Comparison of ENCODE assay signal across 13 cellular contexts in genomic region chr16:88508376-88508867, GRCh38. TPM values are rescaled to one million over a fixed set of nuclear protein-coding genes. Genes with fewer than 3 reads are reported as not detected.
DNase-seq lines count a peak whose midpoint lies in the region; ATAC-seq and TF ChIP-seq lines count a peak whose summit lies in the region.
"Had no signal": no experiment of that assay in that cellular context is flagged by ENCODE, and none has a peak within 500 bp of the region (broad histone marks: within the 10 kb centered on the region; RNA-seq: fewer than 3 reads in every experiment).

No MANE protein-coding gene starts in this region.

- H3K4me1 ChIP-seq in NT2/D1 (ENCODE audit: insufficient read depth, insufficient read length) (peaks cover 18% of the 10 kb centered on the region), duodenal mucosa (ENCODE audit: control insufficient read depth in 1 of 2, insufficient read depth in 2 of 2, low read length in 2 of 2) (peaks cover 68 to 74% of the 10 kb centered on the region in 2 donors), neuronal stem cell (ENCODE audit: control insufficient read depth in 2 of 2, insufficient read depth in 1 of 2, low read depth in 1 of 2, low read length in 2 of 2) (peaks cover 11 to 12% of the 10 kb centered on the region in 2 donors), testis (peaks cover 30% of the 10 kb centered on the region)
- H3K4me1 ChIP-seq in effector memory CD4-positive, alpha-beta T cell (ENCODE audit: control insufficient read depth, insufficient read depth, low read length, poor library complexity, severe bottlenecking) = peaks cover 5% of the 10 kb centered on the region

- no peak overlapping the region for H2BK12ac ChIP-seq in neuronal stem cell (ENCODE audit: low read length)

- no peaks in the 10 kb centered on the region for H3K9me3 ChIP-seq in NT2/D1 (ENCODE audit: insufficient read depth, low read length)
- no peaks in the 10 kb centered on the region for H3K9me3 ChIP-seq in duodenal mucosa (ENCODE audit: control insufficient read depth in 1 of 2, low read length in 2 of 2)
- H3K9me3 ChIP-seq in neuronal stem cell (replicated peaks in 1 of 2; ENCODE audit: control insufficient read depth in 2 of 2, insufficient read depth in 1 of 2, low read depth in 1 of 2, low read length in 2 of 2) = no peaks in the 10 kb centered on the region
- H3K9me3 ChIP-seq in testis = no peaks in the 10 kb centered on the region
- H3K9me3 ChIP-seq in effector memory CD4-positive, alpha-beta T cell (ENCODE audit: control insufficient read depth, low read length) = no peaks in the 10 kb centered on the region
- H3K9me3 ChIP-seq: BLaER1 had no signal

- H3K4ac ChIP-seq in neuronal stem cell (ENCODE audit: low read length) = no peak overlapping the region

- no peaks in the 10 kb centered on the region for H3K79me1 ChIP-seq in neuronal stem cell (ENCODE audit: low read depth, low read length)

- peak overlapping the region; percentile 97 for H3K23ac ChIP-seq in neuronal stem cell (ENCODE audit: low read depth, low read length, poor library complexity)

- no peak overlapping the region for H2AFZ ChIP-seq in neuronal stem cell (ENCODE audit: low read length)

- H3K27ac ChIP-seq in duodenal mucosa (ENCODE audit: low read depth, low read length) = peak overlapping the region; percentile 88
- H3K27ac ChIP-seq in neuronal stem cell (replicated peaks; ENCODE audit: low read length) = no peak overlapping the region
- H3K27ac ChIP-seq in testis = peak overlapping the region; percentile 66 to 78
- H3K27ac ChIP-seq in effector memory CD4-positive, alpha-beta T cell (ENCODE audit: insufficient read depth, low read length, poor library complexity, severe bottlenecking) = no peak overlapping the region

- no peak overlapping the region for H3K4me2 ChIP-seq in neuronal stem cell (ENCODE audit: insufficient read depth, low read length, poor library complexity, severe bottlenecking)

- peak overlapping the region; percentile 90 for H3K18ac ChIP-seq in neuronal stem cell (ENCODE audit: low read length)

- H4K8ac ChIP-seq in neuronal stem cell (ENCODE audit: low read depth, low read length) = no peak overlapping the region

- H2BK15ac ChIP-seq in neuronal stem cell (ENCODE audit: low read length) = no peak overlapping the region

- H3K14ac ChIP-seq in neuronal stem cell (ENCODE audit: low read length) = peak overlapping the region; percentile 89

- intact Hi-C loops in testis (cut with DNase I; ENCODE audit: low total_unique reads) = no loop called here

- peak overlapping the region; percentile 44 for H2BK120ac ChIP-seq in neuronal stem cell (ENCODE audit: low read depth, low read length)

- peak overlapping the region; percentile 78 for H2BK5ac ChIP-seq in neuronal stem cell (ENCODE audit: low read length)

- TF ChIP-seq CTCF in testis (IDR thresholded peaks at IDR 0.05) = no peak

- H3K36me3 ChIP-seq in NT2/D1 (ENCODE audit: insufficient read depth, insufficient read length, low read length) (no peaks in the 10 kb centered on the region), duodenal mucosa (ENCODE audit: control insufficient read depth in 1 of 2, insufficient read depth in 2 of 2, low read length in 2 of 2) (peaks cover 0 to 5% of the 10 kb centered on the region in 2 donors), neuronal stem cell (replicated peaks in 1 of 2; ENCODE audit: control insufficient read depth in 2 of 2, insufficient read depth in 2 of 2, low read length in 2 of 2) (no peaks in the 10 kb centered on the region), testis (ENCODE audit: low read depth, missing control alignments) (no peaks in the 10 kb centered on the region)
- H3K36me3 ChIP-seq in effector memory CD4-positive, alpha-beta T cell (ENCODE audit: control insufficient read depth, insufficient read depth, low read length) = no peaks in the 10 kb centered on the region

- DNase-seq in NT2/D1 (ENCODE audit: low read depth, low spot score) (no peak), neuronal stem cell (ENCODE audit: low spot score) (no peak), testis (no peak)
- no peak for DNase-seq in stimulated activated CD4-positive, alpha-beta T cell treated with anti-CD3 and anti-CD28 coated beads, Interleukin-2, amount 100 ng/mL, for 24 hours
- no peak for DNase-seq in effector memory CD4-positive, alpha-beta T cell
- DNase-seq: AML-193, DND-41, GDM1, HCEC 1CT, HFFc6 had no signal

- WGBS in neuronal stem cell (ENCODE audit: extremely low coverage in 2 of 2, insufficient read length in 2 of 2, insufficient replicate concordance in 1 of 2), 2 donors = no CpG with 5 or more reads among the region's 13 CpGs
- 43 to 73% methylated on average over 1 to 13 of the region's 13 CpGs for WGBS in testis, 2 donors

- ATAC-seq in HG03097 (IDR thresholded peaks at IDR 0.05; ENCODE audit: low FRiP score, unreplicated experiment) = no peak

- H3K4me3 ChIP-seq in NT2/D1 (ENCODE audit: insufficient read length, low read depth) = no peak overlapping the region
- no peak overlapping the region for H3K4me3 ChIP-seq in duodenal mucosa (ENCODE audit: low read depth in 1 of 2, low read length in 2 of 2)
- no peak overlapping the region for H3K4me3 ChIP-seq in neuronal stem cell (ENCODE audit: low read length in 2 of 2)
- no peak overlapping the region for H3K4me3 ChIP-seq in testis
- no peak overlapping the region for H3K4me3 ChIP-seq in effector memory CD4-positive, alpha-beta T cell (ENCODE audit: insufficient read depth, low read depth, low read length, poor library complexity, severe bottlenecking)
- H3K4me3 ChIP-seq: BLaER1 had no signal

- H2AK5ac ChIP-seq in neuronal stem cell (ENCODE audit: low read depth, low read length) = peak overlapping the region; percentile 97

- H3K9ac ChIP-seq in NT2/D1 (ENCODE audit: insufficient read length, low read depth) = peak overlapping the region; percentile 50
- H3K9ac ChIP-seq in duodenal mucosa (ENCODE audit: low read depth in 1 of 2, low read length in 2 of 2) = peak overlapping the region in 1 of 2 donors; percentile 18
- no peak overlapping the region for H3K9ac ChIP-seq in neuronal stem cell (ENCODE audit: low read depth, low read length, poor library complexity)
- H3K9ac ChIP-seq: BLaER1 had no signal

- TF ChIP-seq POLR2A in testis (IDR thresholded peaks at IDR 0.05) = no peak

- H3K27me3 ChIP-seq in NT2/D1 (ENCODE audit: insufficient read depth, insufficient read length) (no peaks in the 10 kb centered on the region), duodenal mucosa (ENCODE audit: control insufficient read depth in 1 of 2, insufficient read depth in 2 of 2, low read length in 2 of 2) (no peaks in the 10 kb centered on the region), neuronal stem cell (ENCODE audit: control insufficient read depth in 3 of 3, insufficient read depth in 3 of 3, low read depth in 1 of 3, low read length in 3 of 3) (no peaks in the 10 kb centered on the region), testis (no peaks in the 10 kb centered on the region)
- no peaks in the 10 kb centered on the region for H3K27me3 ChIP-seq in effector memory CD4-positive, alpha-beta T cell (replicated peaks; ENCODE audit: control insufficient read depth, insufficient read depth, low read length, poor library complexity, severe bottlenecking)
- H3K27me3 ChIP-seq: BLaER1 had no signal

- no peak overlapping the region for H4K91ac ChIP-seq in neuronal stem cell (ENCODE audit: low read depth, low read length, poor library complexity)

RNA-seq across cellular contexts. Expression of gene ZFPM1, which starts 55.3 kb away (rescaled TPM):
- 3.8 TPM for polyA plus RNA-seq in neuronal stem cell (2013, experiment 1 of 2)
- polyA plus RNA-seq in neuronal stem cell (2013, experiment 2 of 2) = 4.0 TPM
- total RNA-seq in testis = 10 to 100 TPM; 23.9 to 25.1 TPM
- polyA plus RNA-seq in testis (ENCODE audit: insufficient read depth, low read depth, low replicate concordance) = 12.8 TPM

Comparison
In these comparisons a context has a peak if more than half of its experiments do, and no peak if none do; other contexts are left out.
1. H3K27ac ChIP-seq: peak in duodenal mucosa (single experiment) and testis (2 of 2); none in neuronal stem cell (single experiment) and effector memory CD4-positive, alpha-beta T cell (single experiment).